In the genomic region with DNA sequence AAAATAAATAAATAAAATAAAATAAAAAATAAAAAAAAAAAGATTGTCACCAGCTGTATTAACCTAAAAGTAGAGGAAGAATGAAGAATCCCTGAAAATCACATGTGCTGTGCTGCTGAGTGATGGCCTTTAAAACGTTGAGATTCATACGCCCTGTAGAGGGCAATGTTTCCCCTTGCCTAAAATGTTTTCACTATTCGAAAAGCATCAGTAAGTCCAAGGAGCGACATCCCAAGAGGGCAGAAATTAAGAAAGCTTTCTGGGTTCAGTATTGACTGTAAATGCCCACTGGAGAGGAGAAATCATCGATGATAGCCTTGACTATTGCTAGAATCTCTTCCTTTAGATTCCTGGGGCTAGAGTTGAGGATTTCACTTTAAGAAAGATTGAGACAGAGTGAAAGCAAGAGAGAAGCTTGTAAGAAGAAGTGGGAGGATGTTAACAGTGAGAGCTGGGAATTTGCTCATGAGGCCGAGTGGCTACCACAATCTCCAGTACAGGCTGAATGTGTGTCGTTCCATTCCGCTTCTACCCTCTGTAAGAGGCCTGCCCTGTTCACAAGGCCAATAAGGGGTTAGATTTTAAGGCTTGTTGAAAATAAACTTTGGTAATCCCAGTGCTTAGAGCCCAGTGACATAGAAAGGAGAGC, we compare ENCODE assay signal across 8 cellular contexts.
A peak's percentile ranks its signal among the peaks of the same experiment; 100 is the strongest.
DNase-seq lines count a peak whose midpoint lies in the region; ATAC-seq, FAIRE-seq and TF ChIP-seq lines count a peak whose summit lies in the region.

No MANE protein-coding gene starts in this region.

- ATAC-seq in GM18868 (IDR thresholded peaks at IDR 0.05; ENCODE audit: unreplicated experiment) (peak; percentile 67), HG03175 (IDR thresholded peaks at IDR 0.05; ENCODE audit: unreplicated experiment) (peak; percentile 74), HepG2 (peak; percentile 75)

- H3K4me1 Mint-ChIP-seq in chondrocyte (ENCODE audit: low read depth) = peaks cover 12% of the 10 kb centered on the region

- H3K27me3 ChIP-seq in HepG2 (ENCODE audit: control insufficient read depth in 1 of 2, insufficient read depth in 2 of 2, low read length in 2 of 2) (no peaks in the 10 kb centered on the region), thyroid gland (no peaks in the 10 kb centered on the region)

- peak overlapping the region; percentile 8 for H3K27ac Mint-ChIP-seq in chondrocyte (ENCODE audit: unreplicated experiment)

- H3K9ac ChIP-seq in HepG2 (ENCODE audit: insufficient read depth, low read depth, low read length) = no peak overlapping the region; the same call in 1 of the 2 replicates

- no peaks in the 10 kb centered on the region for H3K36me3 Mint-ChIP-seq in chondrocyte (ENCODE audit: low read depth)

- H2AFZ ChIP-seq in HepG2 (ENCODE audit: low read length) = peak overlapping the region; percentile 52

- peak; percentile 72 for TF ChIP-seq RAD21 in HepG2 (CRISPR knock-in tag; IDR thresholded peaks at IDR 0.05)

- H3K9me3 Mint-ChIP-seq in chondrocyte (ENCODE audit: low read depth) = no peaks in the 10 kb centered on the region

- DNase-seq in CD1c-positive myeloid dendritic cell (ENCODE audit: extremely low spot score) (peak; percentile 73), NOMO-1 treated with DMSO at 0.1 percent for 48 hours (lab: John Stamatoyannopoulos, UW; ENCODE audit: unreplicated experiment) (peak; percentile 81), chondrocyte (ENCODE audit: low spot score) (no peak), HepG2 (ENCODE audit: low spot score) (peak; percentile 71), thyroid gland (no peak), NCI-H446 treated with DMSO at 0.1 percent for 48 hours (lab: John Stamatoyannopoulos, UW) (no peak)

- no peaks in the 10 kb centered on the region for H3K79me2 ChIP-seq in HepG2 (ENCODE audit: insufficient read depth, low read length)

- H3K27ac ChIP-seq in HepG2 (ENCODE audit: extremely low read length, insufficient read depth, low read length) (no peak overlapping the region), thyroid gland (no peak overlapping the region)

- H3K36me3 ChIP-seq in HepG2 (replicated peaks in 1 of 2; ENCODE audit: control insufficient read depth in 1 of 2, insufficient read depth in 2 of 2, low read length in 2 of 2) (no peaks in the 10 kb centered on the region), thyroid gland (no peaks in the 10 kb centered on the region)

- peak overlapping the region in 1 of 3 experiments; percentile 11; a peak in 1 of 6 replicates for H3K4me3 ChIP-seq in HepG2 (replicated peaks in 1 of 3; ENCODE audit: insufficient read depth in 1 of 3, low read depth in 2 of 3, low read length in 3 of 3)
- no peak overlapping the region for H3K4me3 ChIP-seq in thyroid gland (replicated peaks in 1 of 3)

- H3K4me3 Mint-ChIP-seq in chondrocyte (ENCODE audit: unreplicated experiment) = peak overlapping the region; percentile 52

- no peaks in the 10 kb centered on the region for H3K9me3 ChIP-seq in HepG2 (ENCODE audit: low read length)
- no peaks in the 10 kb centered on the region for H3K9me3 ChIP-seq in thyroid gland

- H3K4me1 ChIP-seq in HepG2 (ENCODE audit: insufficient read depth, low read length) (peaks cover 37% of the 10 kb centered on the region), thyroid gland (peaks cover 0 to 6% of the 10 kb centered on the region in 2 donors)

- intact Hi-C loops in HepG2 (cut with micrococcal nuclease; ENCODE audit: unreplicated experiment) = loop anchor here (5.0 kb wide), 2 partner anchors 300 to 620 kb away; no protein-coding TSS in a partner anchor
- intact Hi-C loops in thyroid gland (cut with DNase I) = loop anchor here (5.0 kb wide), 1 partner anchor 480 kb away; no protein-coding TSS in a partner anchor

- in situ Hi-C loops in HepG2 (cut with HindIII; ENCODE audit: extremely low pct_ligation_motif_present, low pct_unique_long_range_greater_than_20kb) = loop anchor here (25.0 kb wide), 2 partner anchors 485 to 610 kb away; a partner anchor contains a TSS

- POLR2A ChIA-PET in HepG2 (lab: Yijun Ruan, JAX) = interaction anchor here (0.7 to 1.1 kb wide), 2 partner anchors 67 to 136 kb away, joined by 3 read pairs; no protein-coding TSS in a partner anchor

- CTCF ChIA-PET in HepG2 (lab: Yijun Ruan, JAX; ENCODE audit: low intra/inter-chr PET ratio, low total read pairs) = interaction anchor here (0.9 to 5.0 kb wide), 6 partner anchors 140 to 623 kb away, joined by 3 to 117 read pairs (median 6); no protein-coding TSS in a partner anchor

- no peaks in the 10 kb centered on the region for H4K20me1 ChIP-seq in HepG2 (ENCODE audit: insufficient read depth, low read length)

- BruUV-seq in HepG2 (replicated peaks; lab: Mats Ljungman, UMichigan) = no TSS peak

- 26% methylated on average over 8 of the region's 8 CpGs for WGBS in HepG2 (ENCODE audit: low lambda C conversion rate)
- WGBS in thyroid gland, 2 donors = 21% methylated on average over 8 of the region's 8 CpGs

- TF ChIP-seq CTCF in chondrocyte (IDR thresholded peaks at IDR 0.05) (peak; percentile 83), HepG2 (CRISPR knock-in tag; IDR thresholded peaks at IDR 0.05) (peak; percentile 86), thyroid gland (IDR thresholded peaks at IDR 0.05) (peak in 4 of 6 experiments; percentile 52 to 71 (median 66))

- H3K27me3 Mint-ChIP-seq in chondrocyte (ENCODE audit: low read depth) = peaks cover 2% of the 10 kb centered on the region

- TF ChIP-seq EP300 in HepG2 (IDR thresholded peaks at IDR 0.05; ENCODE audit: low read depth in 2 of 2, low read length in 2 of 2) (no peak), HepG2 (CRISPR knock-in tag; IDR thresholded peaks at IDR 0.05; ENCODE audit: borderline replicate concordance) (no peak)

- FAIRE-seq in HepG2 (lab: Jason Lieb, UNC) = peak; percentile 49

- H3K4me2 ChIP-seq in HepG2 (ENCODE audit: low read depth, low read length) = peak overlapping the region; percentile 56

- TF ChIP-seq POLR2A in HepG2 (IDR thresholded peaks at IDR 0.05; ENCODE audit: insufficient read depth in 1 of 2, low read depth in 2 of 2, low read length in 2 of 2) (no peak), thyroid gland (IDR thresholded peaks at IDR 0.05) (no peak)

TF ChIP-seq in HepG2, 621 proteins besides CTCF, POLR2A, EP300 and RAD21 (continues in another document):
- TF ChIP-seq, protein P1, sequence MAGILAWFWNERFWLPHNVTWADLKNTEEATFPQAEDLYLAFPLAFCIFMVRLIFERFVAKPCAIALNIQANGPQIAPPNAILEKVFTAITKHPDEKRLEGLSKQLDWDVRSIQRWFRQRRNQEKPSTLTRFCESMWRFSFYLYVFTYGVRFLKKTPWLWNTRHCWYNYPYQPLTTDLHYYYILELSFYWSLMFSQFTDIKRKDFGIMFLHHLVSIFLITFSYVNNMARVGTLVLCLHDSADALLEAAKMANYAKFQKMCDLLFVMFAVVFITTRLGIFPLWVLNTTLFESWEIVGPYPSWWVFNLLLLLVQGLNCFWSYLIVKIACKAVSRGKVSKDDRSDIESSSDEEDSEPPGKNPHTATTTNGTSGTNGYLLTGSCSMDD (CRISPR knock-in tag; IDR thresholded peaks at IDR 0.05) = no peak
- TF ChIP-seq SMYD3 (CRISPR knock-in tag; IDR thresholded peaks at IDR 0.05) = peak; percentile 44; the same call in 1 of the 2 replicates
- peak; percentile 34; the same call in 1 of the 2 replicates for TF ChIP-seq CHD4 (IDR thresholded peaks at IDR 0.05; ENCODE audit: borderline replicate concordance, low read length)
- TF ChIP-seq GATAD2A (CRISPR knock-in tag; IDR thresholded peaks at IDR 0.05) = peak; percentile 51
- TF ChIP-seq, protein P2, sequence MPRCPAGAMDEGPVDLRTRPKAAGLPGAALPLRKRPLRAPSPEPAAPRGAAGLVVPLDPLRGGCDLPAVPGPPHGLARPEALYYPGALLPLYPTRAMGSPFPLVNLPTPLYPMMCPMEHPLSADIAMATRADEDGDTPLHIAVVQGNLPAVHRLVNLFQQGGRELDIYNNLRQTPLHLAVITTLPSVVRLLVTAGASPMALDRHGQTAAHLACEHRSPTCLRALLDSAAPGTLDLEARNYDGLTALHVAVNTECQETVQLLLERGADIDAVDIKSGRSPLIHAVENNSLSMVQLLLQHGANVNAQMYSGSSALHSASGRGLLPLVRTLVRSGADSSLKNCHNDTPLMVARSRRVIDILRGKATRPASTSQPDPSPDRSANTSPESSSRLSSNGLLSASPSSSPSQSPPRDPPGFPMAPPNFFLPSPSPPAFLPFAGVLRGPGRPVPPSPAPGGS (CRISPR knock-in tag; IDR thresholded peaks at IDR 0.05) = no peak
- TF ChIP-seq KDM5B (CRISPR knock-in tag; IDR thresholded peaks at IDR 0.05; ENCODE audit: borderline replicate concordance) = no peak
- peak; percentile 27 for TF ChIP-seq TEAD3 (CRISPR knock-in tag; optimal IDR thresholded peaks at IDR 0.05; ENCODE audit: borderline replicate concordance)
- TF ChIP-seq HNF4A (CRISPR knock-in tag; IDR thresholded peaks at IDR 0.05) = peak; percentile 5; the same call in 1 of the 2 replicates
- 0 out of 2 replicates have a peak, but pooled peaks have one; percentile 35 for TF ChIP-seq POGZ (CRISPR knock-in tag; IDR thresholded peaks at IDR 0.05)
- no peak for TF ChIP-seq FOXP1 (IDR thresholded peaks at IDR 0.05)
- no peak for TF ChIP-seq FOXP1 (CRISPR knock-in tag; IDR thresholded peaks at IDR 0.05)
- TF ChIP-seq MZF1 (CRISPR knock-in tag; IDR thresholded peaks at IDR 0.05; ENCODE audit: borderline replicate concordance) = no peak
- peak; percentile 24; the same call in 1 of the 2 replicates for TF ChIP-seq ZMYM4 (CRISPR knock-in tag; IDR thresholded peaks at IDR 0.05)
- TF ChIP-seq ZNF44 (CRISPR knock-in tag; IDR thresholded peaks at IDR 0.05) = 0 out of 2 replicates have a peak, but pooled peaks have one; percentile 65
- TF ChIP-seq KAT8 (CRISPR knock-in tag; IDR thresholded peaks at IDR 0.05) = 0 out of 2 replicates have a peak, but pooled peaks have one; percentile 25
- no peak for TF ChIP-seq SOX13 (IDR thresholded peaks at IDR 0.05)
- 0 out of 4 replicates have a peak, but pooled peaks of 1 of the 2 experiments have one; percentile 8 for TF ChIP-seq SOX13 (CRISPR knock-in tag; conservative IDR thresholded peaks at IDR 0.05 in 1 of 2, IDR thresholded peaks at IDR 0.05 in 1 of 2)
- TF ChIP-seq HOXA9 (CRISPR knock-in tag; IDR thresholded peaks at IDR 0.05; ENCODE audit: borderline replicate concordance) = no peak
- 0 out of 2 replicates have a peak, but pooled peaks have one; percentile 32 for TF ChIP-seq DNMT3B (CRISPR knock-in tag; conservative IDR thresholded peaks at IDR 0.05)
- no peak for TF ChIP-seq JDP2 (CRISPR knock-in tag; IDR thresholded peaks at IDR 0.05; ENCODE audit: borderline replicate concordance)
- TF ChIP-seq TARDBP (CRISPR knock-in tag; IDR thresholded peaks at IDR 0.05) = 0 out of 2 replicates have a peak, but pooled peaks have one; percentile 31
- TF ChIP-seq ZFX (CRISPR knock-in tag; IDR thresholded peaks at IDR 0.05; ENCODE audit: low read depth) = 0 out of 2 replicates have a peak, but pooled peaks have one; percentile 25
- TF ChIP-seq AGO1 (IDR thresholded peaks at IDR 0.05; ENCODE audit: low read depth, low read length, poor library complexity, severe bottlenecking) = no peak
- peak; percentile 86 for TF ChIP-seq SMC3 (IDR thresholded peaks at IDR 0.05; ENCODE audit: low read length)

Comparison
In these comparisons a context has a peak if more than half of its experiments do, and no peak if none do; other contexts are left out.
1. DNase-seq: peak in CD1c-positive myeloid dendritic cell (single experiment), NOMO-1 treated with DMSO at 0.1 percent for 48 hours (single experiment) and HepG2 (single experiment); none in chondrocyte (single experiment), thyroid gland (0 of 2) and NCI-H446 treated with DMSO at 0.1 percent for 48 hours (single experiment).
2. Peak in every context shown above with its lines, with median percentiles within 50 percentile points of each other: ATAC-seq and CTCF ChIP-seq.